21 cellular contexts compared by ENCODE assay signal in the genomic region with DNA sequence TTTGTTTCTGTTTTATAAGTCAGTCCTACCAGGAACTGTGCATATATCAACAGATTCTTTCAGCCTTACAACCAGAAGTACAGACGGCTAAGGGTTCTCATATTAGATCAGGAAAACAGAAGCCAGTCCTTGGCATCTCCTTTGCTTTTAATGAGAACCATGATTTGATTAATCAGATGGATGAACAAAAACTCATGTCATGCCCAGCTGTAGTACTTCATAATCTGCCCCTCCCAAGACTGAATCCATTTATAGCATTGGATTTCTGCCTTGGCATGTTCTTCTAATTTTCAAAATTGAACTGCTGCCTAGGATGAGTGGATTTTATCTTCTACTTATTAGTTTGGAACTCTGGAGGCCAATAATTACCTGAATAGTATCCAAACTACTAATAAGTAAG.
"Had no signal": no experiment of that assay in that cellular context is flagged by ENCODE, and none has a peak within 500 bp of the region (broad histone marks: within the 10 kb centered on the region; RNA-seq: fewer than 3 reads in every experiment).

No MANE protein-coding gene starts in this region.

- H3K9me3 ChIP-seq: esophagus muscularis mucosa, lower lobe of right lung had no signal

- H3K4me3 ChIP-seq: coronary artery, dorsolateral prefrontal cortex, esophagus muscularis mucosa, gastroesophageal sphincter, heart left ventricle, hepatocyte, left lung, lower lobe of right lung had no signal

- H3K36me3 ChIP-seq: esophagus muscularis mucosa, gastroesophageal sphincter, heart left ventricle, left lung, lower lobe of right lung had no signal

- DNase-seq: dermis blood vessel endothelial cell; dorsolateral prefrontal cortex; effector CD4-positive, alpha-beta T cell; effector memory CD4-positive, alpha-beta T cell; foreskin keratinocyte; heart left ventricle; hypothalamus; immature natural killer cell; islet precursor cell; kidney; left cardiac atrium; left lung; left ventricle myocardium superior; lower lobe of right lung; mesenchymal stem cell; naive thymus-derived CD4-positive, alpha-beta T cell; natural killer cell had no signal

- H3K27me3 ChIP-seq: dorsolateral prefrontal cortex, esophagus muscularis mucosa, foreskin keratinocyte, gastroesophageal sphincter, heart left ventricle, hepatocyte, left lung had no signal

- H3K4me2 ChIP-seq: hepatocyte had no signal

- H3K79me2 ChIP-seq: hepatocyte had no signal

- H3K4me1 ChIP-seq: esophagus muscularis mucosa, foreskin keratinocyte, gastroesophageal sphincter, heart left ventricle, left lung, lower lobe of right lung had no signal

- H3K27ac ChIP-seq: coronary artery, dorsolateral prefrontal cortex, esophagus muscularis mucosa, foreskin keratinocyte, gastroesophageal sphincter, heart left ventricle, hepatocyte, left lung, lower lobe of right lung had no signal

- H2AFZ ChIP-seq: hepatocyte had no signal
